ENCODE assay signal across 14 cellular contexts in the genomic region with DNA sequence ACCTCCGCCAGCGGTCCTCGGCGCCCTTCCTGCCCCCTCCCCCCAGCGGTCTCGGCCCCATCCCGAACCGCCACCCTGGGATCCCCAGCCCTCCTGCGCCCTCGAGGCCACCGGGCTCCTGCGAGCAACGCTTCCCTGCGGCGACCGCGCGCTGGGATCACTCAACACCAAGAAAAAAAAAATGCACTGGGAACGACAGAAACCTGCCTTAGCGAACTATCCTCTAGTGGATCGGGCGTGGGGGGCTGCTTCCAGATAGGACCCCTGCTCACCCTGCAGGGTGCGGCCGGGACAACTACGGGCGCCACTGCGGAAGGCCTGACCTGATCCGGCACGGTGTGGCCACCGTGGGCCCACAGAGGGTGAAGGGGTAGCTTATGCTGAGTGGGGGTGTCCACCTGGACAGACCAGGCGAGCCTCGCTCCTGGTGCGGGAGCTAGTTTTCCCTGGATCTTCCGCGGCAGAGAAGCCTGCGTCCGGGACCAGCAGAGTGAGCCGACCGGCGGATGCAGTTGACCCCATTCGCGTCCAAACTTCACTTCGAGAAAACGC. TPM values are rescaled to one million over a fixed set of nuclear protein-coding genes. Genes with fewer than 3 reads are reported as not detected.
DNase-seq lines count a peak whose midpoint lies in the region; ATAC-seq and TF ChIP-seq lines count a peak whose summit lies in the region.
"Had no signal": no experiment of that assay in that cellular context is flagged by ENCODE, and none has a peak within 500 bp of the region (broad histone marks: within the 10 kb centered on the region; RNA-seq: fewer than 3 reads in every experiment).

No MANE protein-coding gene starts in this region.

- peaks cover 98% of the 10 kb centered on the region for H3K27me3 ChIP-seq in left ventricle myocardium inferior (ENCODE audit: low read depth)
- peaks cover 78% of the 10 kb centered on the region for H3K27me3 ChIP-seq in upper lobe of right lung

- in situ Hi-C loops in KBM-7 (cut with MboI; ENCODE audit: low pct_unique_long_range_greater_than_20kb, low sequenced_read_pairs), result loop anchor here (10.0 kb wide), 2 partner anchors 221 to 301 kb away; no protein-coding TSS in a partner anchor

- H3K9me3 ChIP-seq in left ventricle myocardium inferior (replicated peaks) (no peaks in the 10 kb centered on the region), upper lobe of right lung (no peaks in the 10 kb centered on the region)
- H3K9me3 ChIP-seq: Peyer's patch had no signal

- intact Hi-C loops in left ventricle myocardium inferior (cut with micrococcal nuclease) (no loop called here), Right ventricle myocardium inferior (cut with DNase I) (no loop called here), upper lobe of right lung (cut with DNase I) (loop anchor here (5.0 kb wide), 1 partner anchor 214 kb away; no protein-coding TSS in a partner anchor)

- ATAC-seq in Right ventricle myocardium inferior, result no peak
- ATAC-seq in activated T-helper 17 cell treated with anti-CD3 and anti-CD28 coated beads, Interleukin-2, amount 50 U/mL, for 72 hours (replicated peaks), result no peak
- ATAC-seq in memory B cell (ENCODE audit: low read depth), result no peak
- ATAC-seq in upper lobe of right lung, result no peak

- no peak for TF ChIP-seq CTCF in left ventricle myocardium inferior (IDR thresholded peaks at IDR 0.05; ENCODE audit: borderline replicate concordance)
- TF ChIP-seq CTCF in type B pancreatic cell (conservative IDR thresholded peaks at IDR 0.05), result no peak
- no peak for TF ChIP-seq CTCF in upper lobe of right lung (IDR thresholded peaks at IDR 0.05)

- H3K9me3 Mint-ChIP-seq in activated T-helper 17 cell treated with anti-CD3 and anti-CD28 coated beads, Interleukin-2, amount 50 U/mL, for 72 hours, result no peaks in the 10 kb centered on the region
- no peaks in the 10 kb centered on the region for H3K9me3 Mint-ChIP-seq in memory B cell
- H3K9me3 Mint-ChIP-seq in type B pancreatic cell, result no peaks in the 10 kb centered on the region

- H3K27me3 Mint-ChIP-seq in activated T-helper 17 cell treated with anti-CD3 and anti-CD28 coated beads, Interleukin-2, amount 50 U/mL, for 72 hours, result peaks cover 66% of the 10 kb centered on the region
- H3K27me3 Mint-ChIP-seq in memory B cell (peaks cover 27% of the 10 kb centered on the region), type B pancreatic cell (peaks cover 86% of the 10 kb centered on the region)

- H3K4me1 ChIP-seq in left ventricle myocardium inferior (peaks cover 53% of the 10 kb centered on the region), upper lobe of right lung (peaks cover 25% of the 10 kb centered on the region)

- H3K4me3 Mint-ChIP-seq in activated T-helper 17 cell treated with anti-CD3 and anti-CD28 coated beads, Interleukin-2, amount 50 U/mL, for 72 hours, result peak overlapping the region; percentile 42
- H3K4me3 Mint-ChIP-seq in memory B cell (peak overlapping the region; percentile 64), type B pancreatic cell (peak overlapping the region; percentile 76)

- H3K27ac Mint-ChIP-seq in activated T-helper 17 cell treated with anti-CD3 and anti-CD28 coated beads, Interleukin-2, amount 50 U/mL, for 72 hours, result no peak overlapping the region
- H3K27ac Mint-ChIP-seq in memory B cell, result no peak overlapping the region
- H3K27ac Mint-ChIP-seq in type B pancreatic cell, result no peak overlapping the region
- H3K27ac Mint-ChIP-seq: CD4-positive, CD25-positive, alpha-beta regulatory T cell had no signal

- DNase-seq in left ventricle myocardium inferior (no peak), Right ventricle myocardium inferior (ENCODE audit: missing footprints) (no peak), memory B cell (ENCODE audit: low spot score in 2 of 2) (no peak), type B pancreatic cell (ENCODE audit: extremely low spot score, unreplicated experiment) (no peak), KBM-7 (no peak), KG1 (lab: John Stamatoyannopoulos, UW) (no peak), upper lobe of right lung (no peak)
- DNase-seq: activated effector memory CD4-positive, alpha-beta T cell treated with anti-CD3 and anti-CD28 coated beads, Interleukin-2, amount 50 U/mL, for 16 hours; CD4-positive, CD25-positive, alpha-beta regulatory T cell; effector CD8-positive, alpha-beta T cell; NCI-H187 treated with DMSO at 0.1 percent for 48 hours; Peyer's patch; stimulated activated CD8-positive, alpha-beta memory T cell treated with anti-CD3 and anti-CD28 coated beads, Interleukin-4, amount 100 ng/mL, for 48 hours had no signal

- H3K27ac ChIP-seq in left ventricle myocardium inferior (replicated peaks) (no peak overlapping the region), upper lobe of right lung (no peak overlapping the region)
- H3K27ac ChIP-seq: Peyer's patch had no signal

- H3K36me3 ChIP-seq in left ventricle myocardium inferior (no peaks in the 10 kb centered on the region), upper lobe of right lung (no peaks in the 10 kb centered on the region)
- H3K36me3 ChIP-seq: Peyer's patch had no signal

- H3K4me1 Mint-ChIP-seq in activated T-helper 17 cell treated with anti-CD3 and anti-CD28 coated beads, Interleukin-2, amount 50 U/mL, for 72 hours, result peaks cover 22% of the 10 kb centered on the region
- H3K4me1 Mint-ChIP-seq in memory B cell, result peaks cover 34% of the 10 kb centered on the region
- peaks cover 63% of the 10 kb centered on the region for H3K4me1 Mint-ChIP-seq in type B pancreatic cell (ENCODE audit: unreplicated experiment)

- H3K4me3 ChIP-seq in left ventricle myocardium inferior (peak overlapping the region; percentile 58), upper lobe of right lung (no peak overlapping the region)

- H3K36me3 Mint-ChIP-seq in activated T-helper 17 cell treated with anti-CD3 and anti-CD28 coated beads, Interleukin-2, amount 50 U/mL, for 72 hours (ENCODE audit: low read depth), result peaks cover 6% of the 10 kb centered on the region
- no peaks in the 10 kb centered on the region for H3K36me3 Mint-ChIP-seq in memory B cell
- no peaks in the 10 kb centered on the region for H3K36me3 Mint-ChIP-seq in type B pancreatic cell
- H3K36me3 Mint-ChIP-seq: CD4-positive, CD25-positive, alpha-beta regulatory T cell had no signal

RNA-seq across cellular contexts. Expression of a gene that starts 38.0 kb away (rescaled TPM):
- not detected for total RNA-seq in left ventricle myocardium inferior
- not detected for total RNA-seq in Right ventricle myocardium inferior
- total RNA-seq in activated T-helper 17 cell treated with anti-CD3 and anti-CD28 coated beads, Interleukin-2, amount 50 U/mL, for 72 hours, result not detected
- total RNA-seq in type B pancreatic cell (ENCODE audit: low replicate concordance), result not detected in 2 replicates
- total RNA-seq in upper lobe of right lung, result not detected
- total RNA-seq: CD4-positive, CD25-positive, alpha-beta regulatory T cell; Peyer's patch had no signal
